16 cellular contexts compared by ENCODE assay signal in genomic region chr10:15068802-15069201, GRCh38. TPM values are rescaled to one million over a fixed set of nuclear protein-coding genes. Genes with fewer than 3 reads are reported as not detected.
DNase-seq lines count a peak whose midpoint lies in the region; ATAC-seq and TF ChIP-seq lines count a peak whose summit lies in the region.
"Had no signal": no experiment of that assay in that cellular context is flagged by ENCODE, and none has a peak within 500 bp of the region (broad histone marks: within the 10 kb centered on the region; RNA-seq: fewer than 3 reads in every experiment).

No MANE protein-coding gene starts in this region.

- H3K4me2 ChIP-seq in mammary epithelial cell (ENCODE audit: insufficient read depth, low read depth, low read length) = no peak overlapping the region
- H3K4me2 ChIP-seq in hepatocyte = no peak overlapping the region

- no peaks in the 10 kb centered on the region for H4K20me1 ChIP-seq in mammary epithelial cell (ENCODE audit: insufficient read depth, low read length)
- no peaks in the 10 kb centered on the region for H4K20me1 ChIP-seq in hepatocyte (ENCODE audit: insufficient read depth, poor library complexity, severe bottlenecking)

- intact Hi-C loops in mammary epithelial cell (cut with micrococcal nuclease) = no loop called here

- in situ Hi-C loops in mammary epithelial cell (cut with MboI; ENCODE audit: low sequenced_read_pairs in 2 of 2) = no loop called here

- H3K9me3 ChIP-seq in mammary epithelial cell (replicated peaks; ENCODE audit: insufficient read depth, low read length) (no peaks in the 10 kb centered on the region), hepatocyte (ENCODE audit: low read depth) (no peaks in the 10 kb centered on the region)
- H3K9me3 ChIP-seq: BE2C, body of pancreas, psoas muscle had no signal

- dilution Hi-C loops in mammary epithelial cell (cut with HindIII; ENCODE audit: low sequenced_read_pairs) = no loop called here

- H3K9ac ChIP-seq in mammary epithelial cell (ENCODE audit: insufficient read depth, low read length) = no peak overlapping the region

- no peaks in the 10 kb centered on the region for H3K9me2 ChIP-seq in hepatocyte (replicated peaks; ENCODE audit: insufficient read depth)

- H3K4me1 ChIP-seq in mammary epithelial cell (ENCODE audit: insufficient read depth, low read length) (no peaks in the 10 kb centered on the region), hepatocyte (ENCODE audit: insufficient read depth) (no peaks in the 10 kb centered on the region)
- H3K4me1 ChIP-seq: BE2C, body of pancreas, psoas muscle had no signal

- H3K27me3 ChIP-seq in mammary epithelial cell (ENCODE audit: insufficient read depth, low read length) = no peaks in the 10 kb centered on the region
- H3K27me3 ChIP-seq in hepatocyte = no peaks in the 10 kb centered on the region
- H3K27me3 ChIP-seq: BE2C, body of pancreas had no signal

- H3K79me2 ChIP-seq in mammary epithelial cell (ENCODE audit: insufficient read depth, low read length) (no peaks in the 10 kb centered on the region), hepatocyte (no peaks in the 10 kb centered on the region)

- CTCF ChIA-PET in mammary epithelial cell (lab: Charles Lee; ENCODE audit: low non-redundant PET) = no interaction called here

- 67% methylated on average over 2 of the region's 3 CpGs for WGBS in mammary epithelial cell (ENCODE audit: low coverage, missing lambda C conversion rate)
- 75% methylated on average over 3 of the region's 3 CpGs for WGBS in hepatocyte (ENCODE audit: low lambda C conversion rate, missing lambda C conversion rate)

- H3K4me3 ChIP-seq in mammary epithelial cell (replicated peaks in 1 of 3; ENCODE audit: insufficient read depth in 1 of 3, low read depth in 2 of 3, low read length in 3 of 3) (no peak overlapping the region), hepatocyte (no peak overlapping the region)
- H3K4me3 ChIP-seq: body of pancreas, lung, psoas muscle had no signal

- no TSS peak for BruUV-seq in mammary epithelial cell (replicated peaks; lab: Mats Ljungman, UMichigan)

- no peak overlapping the region for H2AFZ ChIP-seq in mammary epithelial cell (ENCODE audit: low read depth, low read length)
- no peak overlapping the region for H2AFZ ChIP-seq in hepatocyte

- ATAC-seq in HG03520 (IDR thresholded peaks at IDR 0.05; ENCODE audit: unreplicated experiment) = no peak
- ATAC-seq in HG02852 (IDR thresholded peaks at IDR 0.05; ENCODE audit: unreplicated experiment) = no peak
- ATAC-seq: body of pancreas had no signal

- DNase-seq in AG20443 (ENCODE audit: low spot score) (peak; percentile 55), LHCN-M2 (ENCODE audit: low read depth) (peak; percentile 98), mammary epithelial cell (peak; percentile 58), hepatocyte (ENCODE audit: low spot score) (peak; percentile 63), nucleus accumbens (lab: John Stamatoyannopoulos, UW) (no peak), SW 1271 (lab: John Stamatoyannopoulos, UW) (no peak)
- DNase-seq: activated gamma-delta T cell treated with Interleukin-2 at 50 U/mL for 16 hours, BE2C, body of pancreas, DMS153, GOT3, NCI-H1092, psoas muscle had no signal

- no peaks in the 10 kb centered on the region for H3K36me3 ChIP-seq in mammary epithelial cell (ENCODE audit: insufficient read depth, low read length)
- no peaks in the 10 kb centered on the region for H3K36me3 ChIP-seq in hepatocyte (replicated peaks; ENCODE audit: insufficient read depth, low read depth)
- H3K36me3 ChIP-seq: BE2C had no signal

- no peak for TF ChIP-seq CTCF in mammary epithelial cell (conservative IDR thresholded peaks at IDR 0.05 in 1 of 2, IDR thresholded peaks at IDR 0.05 in 1 of 2; ENCODE audit: extremely low read depth in 1 of 2, insufficient read depth in 1 of 2, low read depth in 1 of 2, low read length in 2 of 2)
- TF ChIP-seq CTCF in hepatocyte (IDR thresholded peaks at IDR 0.05; ENCODE audit: poor library complexity) = no peak

- H3K27ac ChIP-seq in mammary epithelial cell (ENCODE audit: insufficient read depth, low read depth, low read length) (no peak overlapping the region), hepatocyte (no peak overlapping the region)
- H3K27ac ChIP-seq: body of pancreas, psoas muscle had no signal

RNA-seq across cellular contexts. Expression of gene ACBD7, which starts 19.8 kb away (rescaled TPM):
- 2.0 and 2.1 TPM in 2 replicates for total RNA-seq in LHCN-M2 (2014; rRNA removed)
- 1.3 TPM for polyA plus RNA-seq in LHCN-M2 (2012)
- total RNA-seq in mammary epithelial cell = under 1 TPM; 0.33 to 0.85 TPM
- polyA plus RNA-seq in mammary epithelial cell = 0.16 TPM
- not detected for polyA minus RNA-seq in mammary epithelial cell
- total RNA-seq in hepatocyte = 1.8 and 1.9 TPM in 2 replicates
- 0.36 and 0.38 TPM in 2 replicates for polyA plus RNA-seq in hepatocyte
- total RNA-seq: body of pancreas, psoas muscle had no signal

RNA-seq across cellular contexts. Expression of gene OLAH, which starts 25.1 kb away (rescaled TPM):
- total RNA-seq in LHCN-M2 (2014; rRNA removed) (0.69 and 2.6 TPM in 2 replicates), mammary epithelial cell (under 1 TPM; 0.67 to 0.68 TPM), hepatocyte (not detected in 2 replicates)
- polyA plus RNA-seq in LHCN-M2 (2012) = 0.55 TPM
- polyA plus RNA-seq in mammary epithelial cell (0.60 TPM), hepatocyte (not detected in 2 replicates)
- not detected for polyA minus RNA-seq in mammary epithelial cell
- total RNA-seq: body of pancreas had no signal

RNA-seq across cellular contexts. Expression of gene RPP38, which starts 28.4 kb away (rescaled TPM):
- total RNA-seq in LHCN-M2 (2014; rRNA removed) = 14.3 and 15.1 TPM in 2 replicates
- polyA plus RNA-seq in LHCN-M2 (2012) = 12.3 TPM
- total RNA-seq in mammary epithelial cell = 10 to 100 TPM; 13.0 to 21.7 TPM
- 31.4 TPM for polyA plus RNA-seq in mammary epithelial cell
- polyA minus RNA-seq in mammary epithelial cell = 7.0 TPM
- 13.9 and 18.2 TPM in 2 replicates for total RNA-seq in hepatocyte
- polyA plus RNA-seq in hepatocyte = 26.4 and 27.3 TPM in 2 replicates

Comparison
In these comparisons a context has a peak if more than half of its experiments do, and no peak if none do; other contexts are left out.
1. DNase-seq: peak in AG20443 (single experiment), LHCN-M2 (single experiment), mammary epithelial cell (single experiment) and hepatocyte (single experiment); none in nucleus accumbens (0 of 56) and SW 1271 (0 of 2).